Comparison of ENCODE assay signal across 15 cellular contexts in the genomic region with DNA sequence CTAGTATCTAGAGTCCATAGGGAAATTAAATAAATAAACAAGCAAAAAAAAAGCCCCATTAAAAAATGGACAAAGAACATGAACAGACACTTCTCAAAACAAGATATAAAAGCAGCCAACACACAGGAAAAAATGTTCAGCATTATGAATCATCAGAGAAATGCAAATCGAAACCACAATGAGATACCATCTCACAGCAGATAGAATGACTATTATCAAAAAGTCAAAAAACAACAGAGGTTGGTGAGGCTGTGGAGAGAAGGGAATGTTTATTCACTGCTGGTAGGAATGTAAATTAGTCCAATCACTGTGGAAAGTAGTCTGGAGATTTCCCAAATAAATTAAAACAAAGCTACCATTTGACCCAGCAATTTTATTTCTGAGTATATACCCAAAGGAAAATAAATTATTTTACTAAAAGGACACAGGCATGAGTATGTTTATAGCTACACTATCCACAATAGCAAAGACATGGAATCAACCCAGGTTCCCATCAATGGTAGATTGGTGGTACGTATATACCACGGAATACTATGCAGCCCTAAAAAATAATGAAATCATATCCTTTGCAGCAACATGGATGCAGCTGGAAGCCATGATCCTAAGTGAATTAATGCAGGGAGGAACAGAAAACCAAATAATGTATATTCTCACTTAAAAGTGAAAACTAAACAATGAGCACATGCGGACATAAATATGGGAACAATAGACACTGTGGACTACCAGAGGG.
DNase-seq lines count a peak whose midpoint lies in the region; ATAC-seq and TF ChIP-seq lines count a peak whose summit lies in the region.
"Had no signal": no experiment of that assay in that cellular context is flagged by ENCODE, and none has a peak within 500 bp of the region (broad histone marks: within the 10 kb centered on the region; RNA-seq: fewer than 3 reads in every experiment).

No MANE protein-coding gene starts in this region.

- peak overlapping the region; percentile 64; the same call in 1 of the 2 replicates for H3K18ac ChIP-seq in IMR-90 (ENCODE audit: low read depth, low read length)

- no peaks in the 10 kb centered on the region for H3K79me1 ChIP-seq in IMR-90 (ENCODE audit: low read depth in 1 of 2, low read length in 2 of 2)

- H2BK120ac ChIP-seq in IMR-90 (ENCODE audit: low read depth, low read length): no peak overlapping the region

- DNase-seq in AG09319 (ENCODE audit: extremely low read depth, low read depth): peak; percentile 62
- DNase-seq in IMR-90: peak; percentile 87
- DNase-seq in astrocyte of the cerebellum (ENCODE audit: low read depth): peak; percentile 81
- DNase-seq in hepatic stellate cell (ENCODE audit: low spot score): peak; percentile 17
- no peak for DNase-seq in NCI-H1436 (lab: John Stamatoyannopoulos, UW)
- no peak for DNase-seq in activated naive CD8-positive, alpha-beta T cell treated with anti-CD3 and anti-CD28 coated beads for 36 hours
- DNase-seq: activated gamma-delta T cell, BE2C, GDM1, heart left ventricle, NCI-H69, occipital lobe had no signal

- no peak overlapping the region for H4K5ac ChIP-seq in IMR-90 (ENCODE audit: low read depth, low read length)

- H3K9me3 Mint-ChIP-seq in activated naive CD8-positive, alpha-beta T cell treated with anti-CD3 and anti-CD28 coated beads for 36 hours: peaks cover 4% of the 10 kb centered on the region

- H3K4ac ChIP-seq in IMR-90 (ENCODE audit: low read depth, low read length): no peak overlapping the region

- no peaks in the 10 kb centered on the region for H3K9me1 ChIP-seq in IMR-90 (ENCODE audit: insufficient read depth, low read length)

- H3K56ac ChIP-seq in IMR-90 (ENCODE audit: extremely low read depth, insufficient read depth, low read length): no peak overlapping the region

- H3K23ac ChIP-seq in IMR-90 (ENCODE audit: low read depth, low read length): no peak overlapping the region

- no CpG with 5 or more reads among the region's 4 CpGs for WGBS in IMR-90 (ENCODE audit: extremely low coverage in 2 of 2, insufficient read length in 1 of 2), 2 experiments

- H4K20me1 ChIP-seq in IMR-90 (ENCODE audit: insufficient read depth, low read length): no peaks in the 10 kb centered on the region

- H3K27ac ChIP-seq in IMR-90 (ENCODE audit: insufficient read depth, low read length): no peak overlapping the region
- H3K27ac ChIP-seq: heart left ventricle, vagina had no signal

- in situ Hi-C loops in IMR-90 (cut with MboI; ENCODE audit: low sequenced_read_pairs) (no loop called here), astrocyte of the cerebellum (cut with HindIII; ENCODE audit: low sequenced_read_pairs) (no loop called here)

- H4K91ac ChIP-seq in IMR-90 (ENCODE audit: insufficient read depth, low read depth, low read length): no peak overlapping the region

- H3K4me3 Mint-ChIP-seq in activated naive CD8-positive, alpha-beta T cell treated with anti-CD3 and anti-CD28 coated beads for 36 hours: no peak overlapping the region

- peaks cover 2% of the 10 kb centered on the region; the same call in 1 of the 2 replicates for H3K9me3 ChIP-seq in IMR-90 (ENCODE audit: control insufficient read depth, insufficient read depth, low read length)
- H3K9me3 ChIP-seq: BE2C, vagina had no signal

- TF ChIP-seq RAD21 in IMR-90 (IDR thresholded peaks at IDR 0.05; ENCODE audit: low read length): no peak

- no peak overlapping the region for H2AK9ac ChIP-seq in IMR-90 (replicated peaks; ENCODE audit: low read depth, low read length, poor library complexity)

- H3K36me3 ChIP-seq in IMR-90 (ENCODE audit: control insufficient read depth, insufficient read depth, low read length): no peaks in the 10 kb centered on the region
- H3K36me3 ChIP-seq: BE2C, heart left ventricle, vagina had no signal

- H2AFZ ChIP-seq in IMR-90 (replicated peaks; ENCODE audit: low read length, poor library complexity): no peak overlapping the region

- no peak overlapping the region for H2BK15ac ChIP-seq in IMR-90 (ENCODE audit: low read depth, low read length)

- POLR2A ChIA-PET in IMR-90 (lab: Charles Lee; ENCODE audit: unreplicated experiment): no interaction called here

- intact Hi-C loops in IMR-90 (cut with micrococcal nuclease): loop anchor here (10.0 kb wide), 1 partner anchor 159 kb away; no protein-coding TSS in a partner anchor

- peak overlapping the region; percentile 43 for H2BK5ac ChIP-seq in IMR-90 (ENCODE audit: low read depth, low read length, poor library complexity, severe bottlenecking)

- no TSS peak for BruUV-seq in IMR-90 (replicated peaks; lab: Mats Ljungman, UMichigan)

- no peak overlapping the region; the same call in 1 of the 2 replicates for H3K4me2 ChIP-seq in IMR-90 (ENCODE audit: low read depth, low read length)

- H4K8ac ChIP-seq in IMR-90 (ENCODE audit: low read depth in 2 of 2, low read length in 2 of 2): no peak overlapping the region

- TF ChIP-seq CTCF in AG09319 (IDR thresholded peaks at IDR 0.05; ENCODE audit: low read depth, low read length) (no peak; the same call in 1 of the 2 replicates), IMR-90 (conservative IDR thresholded peaks at IDR 0.05; ENCODE audit: low read depth, low read length) (0 out of 2 replicates have a peak, but pooled peaks have one; percentile 27), astrocyte of the cerebellum (IDR thresholded peaks at IDR 0.05; ENCODE audit: low read depth, low read length, missing control alignments) (no peak)

- H3K36me3 Mint-ChIP-seq in activated naive CD8-positive, alpha-beta T cell treated with anti-CD3 and anti-CD28 coated beads for 36 hours: no peaks in the 10 kb centered on the region

- H2AK5ac ChIP-seq in IMR-90 (ENCODE audit: low read depth, low read length): no peak overlapping the region

- dilution Hi-C loops in IMR-90 (cut with HindIII; ENCODE audit: low sequenced_read_pairs, unreplicated experiment): no loop called here

- H3K14ac ChIP-seq in IMR-90 (replicated peaks; ENCODE audit: low read depth, low read length): no peak overlapping the region

- TF ChIP-seq POLR2A in IMR-90 (IDR thresholded peaks at IDR 0.05; ENCODE audit: low read depth, low read length): no peak

- no peak overlapping the region for H3K9ac ChIP-seq in IMR-90 (ENCODE audit: low read depth, low read length)

- ATAC-seq in IMR-90 (ENCODE audit: low read depth) (peak; percentile 92), HG02759 (IDR thresholded peaks at IDR 0.05; ENCODE audit: unreplicated experiment) (no peak), GM21447 (IDR thresholded peaks at IDR 0.05; ENCODE audit: unreplicated experiment) (no peak)
- ATAC-seq: heart left ventricle had no signal

- H3K4me1 ChIP-seq in IMR-90 (ENCODE audit: control insufficient read depth, insufficient read depth, low read length): 0 out of 2 replicates have a peak, but pooled peaks cover 2% of the 10 kb centered on the region
- H3K4me1 ChIP-seq: BE2C, heart left ventricle, vagina had no signal

- H3K27me3 Mint-ChIP-seq in activated naive CD8-positive, alpha-beta T cell treated with anti-CD3 and anti-CD28 coated beads for 36 hours: no peaks in the 10 kb centered on the region

- CTCF ChIA-PET in IMR-90 (lab: Yijun Ruan, JAX): interaction anchor here (0.8 kb wide), 1 partner anchor 1749 kb away, joined by 3 read pairs; no protein-coding TSS in a partner anchor

- H3K27ac Mint-ChIP-seq in activated naive CD8-positive, alpha-beta T cell treated with anti-CD3 and anti-CD28 coated beads for 36 hours: no peak overlapping the region

- no peak overlapping the region for H2BK20ac ChIP-seq in IMR-90 (ENCODE audit: low read depth, low read length)

- H3K4me3 ChIP-seq in IMR-90 (ENCODE audit: insufficient read depth, low read depth, low read length) (no peak overlapping the region), astrocyte of the cerebellum (ENCODE audit: low read depth, low read length) (no peak overlapping the region)
- H3K4me3 ChIP-seq: heart left ventricle, vagina had no signal

- H3K4me1 Mint-ChIP-seq in activated naive CD8-positive, alpha-beta T cell treated with anti-CD3 and anti-CD28 coated beads for 36 hours: no peaks in the 10 kb centered on the region

- H3K27me3 ChIP-seq in IMR-90 (ENCODE audit: control insufficient read depth, insufficient read depth, low read length): peaks cover 2% of the 10 kb centered on the region; the same call in 1 of the 2 replicates
- H3K27me3 ChIP-seq: BE2C, heart left ventricle, vagina had no signal

TF ChIP-seq in IMR-90, 13 proteins besides CTCF, POLR2A, EP300 and RAD21:
- TF ChIP-seq FOS (IDR thresholded peaks at IDR 0.05; ENCODE audit: low read depth, low read length) (peak; percentile 62; the same call in 1 of the 2 replicates), CHD1 (IDR thresholded peaks at IDR 0.05; ENCODE audit: low read depth, low read length) (no peak)

Comparison
In these comparisons a context has a peak if more than half of its experiments do, and no peak if none do; other contexts are left out.
1. DNase-seq: peak in AG09319 (single experiment), IMR-90 (single experiment), astrocyte of the cerebellum (single experiment) and hepatic stellate cell (single experiment); none in NCI-H1436 (single experiment) and activated naive CD8-positive, alpha-beta T cell treated with anti-CD3 and anti-CD28 coated beads for 36 hours (single experiment).